7 cellular contexts compared by ENCODE assay signal in genomic region chr9:82606761-82607382, GRCh38.
A peak's percentile ranks its signal among the peaks of the same experiment; 100 is the strongest.
DNase-seq lines count a peak whose midpoint lies in the region; ATAC-seq and TF ChIP-seq lines count a peak whose summit lies in the region.

No MANE protein-coding gene starts in this region.

- H2AFZ ChIP-seq in PC-9: no peak overlapping the region

- H3K4me3 ChIP-seq in GM12864 (ENCODE audit: low read depth, low read length): no peak overlapping the region
- H3K4me3 ChIP-seq in PC-9: no peak overlapping the region
- no peak overlapping the region for H3K4me3 ChIP-seq in epithelial cell of proximal tubule (ENCODE audit: low read depth, low read length)

- H3K27me3 ChIP-seq in PC-9 (ENCODE audit: insufficient read depth, low read depth): no peaks in the 10 kb centered on the region

- no peaks in the 10 kb centered on the region for H3F3A ChIP-seq in PC-9 (ENCODE audit: insufficient read depth, low read depth)

- peak; percentile 55 for TF ChIP-seq CTCF in GM12864 (IDR thresholded peaks at IDR 0.05; ENCODE audit: low read depth, low read length, missing control alignments)
- peak; percentile 63 for TF ChIP-seq CTCF in PC-9 (conservative IDR thresholded peaks at IDR 0.05)
- peak; percentile 73 for TF ChIP-seq CTCF in epithelial cell of proximal tubule (conservative IDR thresholded peaks at IDR 0.05; ENCODE audit: low read depth, low read length)

- POLR2A ChIA-PET in PC-9 (lab: Charles Lee; ENCODE audit: unreplicated experiment): interaction anchor here (0.5 to 0.6 kb wide), 3 partner anchors 14 to 869 kb away, joined by 3 to 4 read pairs (median 4); no protein-coding TSS in a partner anchor

- CTCF ChIA-PET in PC-9 (lab: Charles Lee): interaction anchor here (0.5 to 1.0 kb wide), 7 partner anchors 57 to 1465 kb away, joined by 3 to 8 read pairs (median 3); no protein-coding TSS in a partner anchor

- H4K20me1 ChIP-seq in PC-9 (ENCODE audit: insufficient read depth): no peaks in the 10 kb centered on the region

- H3K4me1 ChIP-seq in PC-9 (replicated peaks; ENCODE audit: insufficient read depth): no peaks in the 10 kb centered on the region

- no peaks in the 10 kb centered on the region for H3K9me3 ChIP-seq in PC-9 (ENCODE audit: insufficient read depth, low read depth)

- DNase-seq in GM12864 (ENCODE audit: low read depth): no peak
- peak; percentile 73 for DNase-seq in HT-29 (ENCODE audit: low spot score)
- peak in 1 of 2 experiments; percentile 37 for DNase-seq in PC-9
- peak; percentile 27 for DNase-seq in epithelial cell of proximal tubule (ENCODE audit: low read depth)
- peak; percentile 59 for DNase-seq in mucosa of gallbladder (ENCODE audit: low spot score)
- DNase-seq in OCI-M2 (lab: John Stamatoyannopoulos, UW; ENCODE audit: unreplicated experiment): no peak

- BruUV-seq in PC-9 (replicated peaks; lab: Mats Ljungman, UMichigan): no TSS peak

- no peaks in the 10 kb centered on the region for H3K36me3 ChIP-seq in PC-9 (ENCODE audit: low read depth)

- H3K79me2 ChIP-seq in PC-9 (ENCODE audit: low read depth): no peaks in the 10 kb centered on the region

- no peak for ATAC-seq in GM18873 (IDR thresholded peaks at IDR 0.05; ENCODE audit: low FRiP score, unreplicated experiment)

- no peak overlapping the region for H3K4me2 ChIP-seq in PC-9

- intact Hi-C loops in PC-9 (cut with micrococcal nuclease; ENCODE audit: unreplicated experiment): loop anchor here (5.0 to 10.0 kb wide), 2 partner anchors 355 to 922 kb away; partner anchors contain the start of gene TLE1

- H3K9me2 ChIP-seq in PC-9 (ENCODE audit: insufficient read depth): no peaks in the 10 kb centered on the region

- no peak overlapping the region for H3K27ac ChIP-seq in PC-9

Comparison
In these comparisons a context has a peak if more than half of its experiments do, and no peak if none do; other contexts are left out.
1. DNase-seq: peak in HT-29 (single experiment), epithelial cell of proximal tubule (single experiment) and mucosa of gallbladder (single experiment); none in GM12864 (single experiment) and OCI-M2 (single experiment).
2. Peak in every context shown above with its lines, with median percentiles within 50 percentile points of each other: CTCF ChIP-seq.